2 cellular contexts compared by ENCODE assay signal in the genomic region with DNA sequence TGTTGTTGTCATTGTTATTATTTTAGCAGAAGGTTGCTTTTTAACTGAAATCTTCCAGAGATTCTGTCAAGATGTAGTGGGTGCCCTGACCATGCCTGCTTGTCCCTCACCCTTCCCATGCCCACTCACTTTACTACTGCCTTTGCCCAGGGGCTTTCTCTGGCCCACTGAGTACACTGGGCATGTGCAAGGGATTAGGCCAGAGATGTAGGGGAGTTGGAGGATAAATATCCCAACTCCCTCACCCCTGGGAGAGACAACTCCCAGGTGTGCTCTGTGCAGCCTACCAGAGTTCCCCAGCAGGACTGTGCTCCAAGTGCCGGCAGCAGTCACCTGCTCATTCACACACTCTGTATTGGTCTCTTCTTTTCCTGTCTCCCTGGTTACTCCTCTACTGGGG.
TF ChIP-seq lines count a peak whose summit lies in the region.

No MANE protein-coding gene starts in this region.

TF ChIP-seq in A549, 52 proteins besides CTCF, POLR2A, EP300 and RAD21:
- no peak for TF ChIP-seq TFCP2L1 (CRISPR knock-in tag; IDR thresholded peaks at IDR 0.05)
- TF ChIP-seq GATA3 (IDR thresholded peaks at IDR 0.05; ENCODE audit: borderline replicate concordance): no peak
- TF ChIP-seq NFE2L2 (conservative IDR thresholded peaks at IDR 0.05; ENCODE audit: low read length): no peak
- TF ChIP-seq, protein P1, sequence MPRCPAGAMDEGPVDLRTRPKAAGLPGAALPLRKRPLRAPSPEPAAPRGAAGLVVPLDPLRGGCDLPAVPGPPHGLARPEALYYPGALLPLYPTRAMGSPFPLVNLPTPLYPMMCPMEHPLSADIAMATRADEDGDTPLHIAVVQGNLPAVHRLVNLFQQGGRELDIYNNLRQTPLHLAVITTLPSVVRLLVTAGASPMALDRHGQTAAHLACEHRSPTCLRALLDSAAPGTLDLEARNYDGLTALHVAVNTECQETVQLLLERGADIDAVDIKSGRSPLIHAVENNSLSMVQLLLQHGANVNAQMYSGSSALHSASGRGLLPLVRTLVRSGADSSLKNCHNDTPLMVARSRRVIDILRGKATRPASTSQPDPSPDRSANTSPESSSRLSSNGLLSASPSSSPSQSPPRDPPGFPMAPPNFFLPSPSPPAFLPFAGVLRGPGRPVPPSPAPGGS (IDR thresholded peaks at IDR 0.05): no peak
- no peak for TF ChIP-seq EHF (CRISPR knock-in tag; IDR thresholded peaks at IDR 0.05)
- TF ChIP-seq CEBPB (IDR thresholded peaks at IDR 0.05): no peak
- no peak for TF ChIP-seq ESRRA (IDR thresholded peaks at IDR 0.05; ENCODE audit: borderline replicate concordance, low read length)
- no peak for TF ChIP-seq MAZ (IDR thresholded peaks at IDR 0.05; ENCODE audit: borderline replicate concordance, low read depth, low read length)
- TF ChIP-seq, protein P2, sequence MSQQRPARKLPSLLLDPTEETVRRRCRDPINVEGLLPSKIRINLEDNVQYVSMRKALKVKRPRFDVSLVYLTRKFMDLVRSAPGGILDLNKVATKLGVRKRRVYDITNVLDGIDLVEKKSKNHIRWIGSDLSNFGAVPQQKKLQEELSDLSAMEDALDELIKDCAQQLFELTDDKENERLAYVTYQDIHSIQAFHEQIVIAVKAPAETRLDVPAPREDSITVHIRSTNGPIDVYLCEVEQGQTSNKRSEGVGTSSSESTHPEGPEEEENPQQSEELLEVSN (IDR thresholded peaks at IDR 0.05; ENCODE audit: borderline replicate concordance, low read depth): no peak
- TF ChIP-seq, protein P3, sequence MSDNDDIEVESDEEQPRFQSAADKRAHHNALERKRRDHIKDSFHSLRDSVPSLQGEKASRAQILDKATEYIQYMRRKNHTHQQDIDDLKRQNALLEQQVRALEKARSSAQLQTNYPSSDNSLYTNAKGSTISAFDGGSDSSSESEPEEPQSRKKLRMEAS (IDR thresholded peaks at IDR 0.05): no peak
- TF ChIP-seq HEYL (CRISPR knock-in tag; IDR thresholded peaks at IDR 0.05): no peak
- no peak for TF ChIP-seq PHF8 (IDR thresholded peaks at IDR 0.05; ENCODE audit: borderline replicate concordance, low read depth)
- no peak for TF ChIP-seq KDM5A (IDR thresholded peaks at IDR 0.05)
- no peak for TF ChIP-seq HOXB5 (CRISPR knock-in tag; IDR thresholded peaks at IDR 0.05)
- no peak for TF ChIP-seq ZC3H11A (IDR thresholded peaks at IDR 0.05)
- no peak for TF ChIP-seq EHMT2 (IDR thresholded peaks at IDR 0.05; ENCODE audit: low read depth)
- no peak for TF ChIP-seq FOXS1 (CRISPR knock-in tag; IDR thresholded peaks at IDR 0.05)
- no peak for TF ChIP-seq FOSB (CRISPR knock-in tag; IDR thresholded peaks at IDR 0.05)

TF ChIP-seq in IMR-90, 13 proteins besides CTCF, POLR2A, EP300 and RAD21 (continued from another document):
- TF ChIP-seq MAFK (IDR thresholded peaks at IDR 0.05; ENCODE audit: low read depth, low read length) (no peak), CEBPB (IDR thresholded peaks at IDR 0.05; ENCODE audit: low read depth, low read length) (no peak), RCOR1 (IDR thresholded peaks at IDR 0.05; ENCODE audit: insufficient replicate concordance, low read length) (no peak)
TF ChIP-seq in IMR-90: peak in this region for 0.
